ENCODE assay signal across 8 cellular contexts in genomic region chr2:17753803-17754663, GRCh38. TPM values are rescaled to one million over a fixed set of nuclear protein-coding genes. Genes with fewer than 3 reads are reported as not detected.
DNase-seq lines count a peak whose midpoint lies in the region; ATAC-seq and TF ChIP-seq lines count a peak whose summit lies in the region.

Gene GEN1 (plus strand): TSS chr2:17754138. CDS start chr2:17759944, 5,806 bp downstream.
A gene with protein sequence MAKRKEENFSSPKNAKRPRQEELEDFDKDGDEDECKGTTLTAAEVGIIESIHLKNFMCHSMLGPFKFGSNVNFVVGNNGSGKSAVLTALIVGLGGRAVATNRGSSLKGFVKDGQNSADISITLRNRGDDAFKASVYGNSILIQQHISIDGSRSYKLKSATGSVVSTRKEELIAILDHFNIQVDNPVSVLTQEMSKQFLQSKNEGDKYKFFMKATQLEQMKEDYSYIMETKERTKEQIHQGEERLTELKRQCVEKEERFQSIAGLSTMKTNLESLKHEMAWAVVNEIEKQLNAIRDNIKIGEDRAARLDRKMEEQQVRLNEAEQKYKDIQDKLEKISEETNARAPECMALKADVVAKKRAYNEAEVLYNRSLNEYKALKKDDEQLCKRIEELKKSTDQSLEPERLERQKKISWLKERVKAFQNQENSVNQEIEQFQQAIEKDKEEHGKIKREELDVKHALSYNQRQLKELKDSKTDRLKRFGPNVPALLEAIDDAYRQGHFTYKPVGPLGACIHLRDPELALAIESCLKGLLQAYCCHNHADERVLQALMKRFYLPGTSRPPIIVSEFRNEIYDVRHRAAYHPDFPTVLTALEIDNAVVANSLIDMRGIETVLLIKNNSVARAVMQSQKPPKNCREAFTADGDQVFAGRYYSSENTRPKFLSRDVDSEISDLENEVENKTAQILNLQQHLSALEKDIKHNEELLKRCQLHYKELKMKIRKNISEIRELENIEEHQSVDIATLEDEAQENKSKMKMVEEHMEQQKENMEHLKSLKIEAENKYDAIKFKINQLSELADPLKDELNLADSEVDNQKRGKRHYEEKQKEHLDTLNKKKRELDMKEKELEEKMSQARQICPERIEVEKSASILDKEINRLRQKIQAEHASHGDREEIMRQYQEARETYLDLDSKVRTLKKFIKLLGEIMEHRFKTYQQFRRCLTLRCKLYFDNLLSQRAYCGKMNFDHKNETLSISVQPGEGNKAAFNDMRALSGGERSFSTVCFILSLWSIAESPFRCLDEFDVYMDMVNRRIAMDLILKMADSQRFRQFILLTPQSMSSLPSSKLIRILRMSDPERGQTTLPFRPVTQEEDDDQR (minus strand): TSS chr2:17753810. CDS start chr2:17745946, 7,864 bp downstream.

- H3K36me3 ChIP-seq in rectal smooth muscle tissue (ENCODE audit: control insufficient read depth, insufficient read depth, low read length) (no peaks in the 10 kb centered on the region), aorta (ENCODE audit: control insufficient read depth in 1 of 2, insufficient read depth in 2 of 2, low read length in 1 of 2) (no peaks in the 10 kb centered on the region)

- WGBS in aorta, 2 donors = 0% methylated on average over 70 to 76 of the region's 76 CpGs

- H3K27me3 ChIP-seq in rectal smooth muscle tissue (ENCODE audit: control insufficient read depth, insufficient read depth, low read length) (no peaks in the 10 kb centered on the region), aorta (ENCODE audit: control insufficient read depth in 1 of 2, insufficient read depth in 2 of 2, low read length in 1 of 2) (no peaks in the 10 kb centered on the region)

- no peaks in the 10 kb centered on the region for H3K9me3 ChIP-seq in aorta (ENCODE audit: control insufficient read depth, low read length)

- TF ChIP-seq CTCF in astrocyte of the cerebellum (IDR thresholded peaks at IDR 0.05; ENCODE audit: low read depth, low read length, missing control alignments) = no peak

- peak within 1 kb of the TSS; percentile 94 for H3K27ac ChIP-seq in rectal smooth muscle tissue (ENCODE audit: low read depth, low read length)
- peak within 1 kb of the TSS; percentile 3 to 81 for H3K27ac ChIP-seq in aorta (ENCODE audit: low read depth in 1 of 2, low read length in 2 of 2)

- H3K4me3 ChIP-seq in astrocyte of the cerebellum (ENCODE audit: low read depth, low read length) (peak within 1 kb of the TSS; percentile 86), rectal smooth muscle tissue (ENCODE audit: low read length) (peak within 1 kb of the TSS; percentile 71), aorta (ENCODE audit: low read length in 2 of 2) (peak within 1 kb of the TSS; percentile 85 to 88)

- in situ Hi-C loops in astrocyte of the cerebellum (cut with HindIII; ENCODE audit: low sequenced_read_pairs) = no loop called here

- H3K4me1 ChIP-seq in rectal smooth muscle tissue (ENCODE audit: control insufficient read depth, insufficient read depth, low read length) = peaks cover 5% of the 10 kb centered on the region
- H3K4me1 ChIP-seq in aorta (ENCODE audit: control insufficient read depth in 1 of 2, insufficient read depth in 2 of 2, low read length in 2 of 2) = peaks cover 0 to 5% of the 10 kb centered on the region in 2 donors

- H3K9ac ChIP-seq in rectal smooth muscle tissue (ENCODE audit: low read length) = peak within 1 kb of the TSS; percentile 54

- intact Hi-C loops in aorta (cut with DNase I) = loop anchor here in 1 of 2 donors (5.0 kb wide), 1 partner anchor 78 kb away; no protein-coding TSS in a partner anchor

- DNase-seq in NCI-H2081 (lab: John Stamatoyannopoulos, UW) (peak; percentile 95 to 96), T1000 (lab: John Stamatoyannopoulos, UW) (peak; percentile 87), astrocyte of the cerebellum (ENCODE audit: low read depth) (peak; percentile 68), hepatic stellate cell (ENCODE audit: low spot score) (peak; percentile 96), aorta (peak; percentile 93 to 97)

- peak; percentile 72 for ATAC-seq in GM18517 (IDR thresholded peaks at IDR 0.05; ENCODE audit: unreplicated experiment)
- ATAC-seq in HG03039 (IDR thresholded peaks at IDR 0.05; ENCODE audit: unreplicated experiment) = peak; percentile 66
- ATAC-seq in aorta (ENCODE audit: low FRiP score) = peak; percentile 99

RNA-seq across cellular contexts. Expression of gene GEN1, which starts in this region (rescaled TPM):
- total RNA-seq in aorta = 1 to 10 TPM; 3.5 to 5.5 TPM
- polyA plus RNA-seq in aorta = 1 to 10 TPM; 1.2 to 1.5 TPM

RNA-seq across cellular contexts. Expression of the second gene that starts in this region (rescaled TPM):
- total RNA-seq in aorta = 10 to 100 TPM; 11.6 to 17.2 TPM
- 1 to 10 TPM; 5.5 to 5.7 TPM for polyA plus RNA-seq in aorta

Comparison
In these comparisons a context has a peak if more than half of its experiments do, and no peak if none do; other contexts are left out.
1. Peak in every context shown above with its lines: DNase-seq, ATAC-seq, H3K4me3 ChIP-seq and H3K27ac ChIP-seq.